ENCODE assay signal across 1 cellular context in the genomic region with DNA sequence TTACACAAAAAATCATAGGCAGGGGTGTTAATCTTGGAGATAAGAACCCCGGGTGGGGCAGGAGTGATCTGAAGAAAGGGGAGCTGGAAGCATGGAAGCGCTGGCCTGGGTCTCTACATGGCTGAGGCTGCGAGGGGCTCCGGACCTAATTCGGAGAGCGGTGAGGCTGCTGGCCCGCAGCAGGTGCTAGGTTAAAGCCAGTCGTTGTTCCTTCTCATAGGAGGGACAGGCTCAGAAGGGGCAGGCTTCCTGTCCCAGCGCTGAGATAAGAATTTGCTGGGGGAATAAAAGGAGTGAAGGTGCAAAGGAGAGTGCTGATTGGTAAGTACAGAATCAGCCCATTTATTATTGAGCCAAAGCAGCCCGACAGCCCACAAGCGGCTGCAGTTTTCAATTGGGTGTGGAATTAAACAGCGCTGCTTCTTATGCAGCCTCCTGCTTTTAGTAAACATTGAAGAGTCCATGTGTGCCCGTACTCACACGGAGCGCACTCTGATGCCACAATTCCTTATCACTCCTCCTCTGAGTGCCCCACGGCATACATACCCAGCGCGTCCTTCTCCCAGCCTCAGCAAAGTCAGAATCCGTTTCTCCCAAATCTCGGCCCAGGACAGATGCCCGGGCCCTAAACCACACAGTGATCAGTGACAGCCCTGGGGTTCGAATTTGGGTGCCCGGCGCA.
TF ChIP-seq lines count a peak whose summit lies in the region.

No MANE protein-coding gene starts in this region.

TF ChIP-seq in H1, 55 proteins besides CTCF, POLR2A, EP300 and RAD21:
- TF ChIP-seq ASH2L (IDR thresholded peaks at IDR 0.05; ENCODE audit: low read length) (no peak), CTBP2 (IDR thresholded peaks at IDR 0.05; ENCODE audit: borderline replicate concordance, insufficient read depth, insufficient read length, low read length) (no peak), RFX5 (IDR thresholded peaks at IDR 0.05; ENCODE audit: borderline replicate concordance, low read depth, low read length) (no peak), SP4 (IDR thresholded peaks at IDR 0.05; ENCODE audit: low read length) (no peak), EGR1 (IDR thresholded peaks at IDR 0.05; ENCODE audit: borderline replicate concordance, low read depth, low read length) (no peak), NANOG (IDR thresholded peaks at IDR 0.05; ENCODE audit: insufficient read depth, low read depth, low read length, poor library complexity, severe bottlenecking) (no peak), CHD2 (IDR thresholded peaks at IDR 0.05; ENCODE audit: low read length) (no peak), SIRT6 (IDR thresholded peaks at IDR 0.05; ENCODE audit: low read length) (no peak), JUN (IDR thresholded peaks at IDR 0.05; ENCODE audit: low read depth, low read length) (no peak), SRF (IDR thresholded peaks at IDR 0.05; ENCODE audit: low read depth, low read length) (no peak), POU5F1 (IDR thresholded peaks at IDR 0.05; ENCODE audit: low read depth, low read length) (no peak), KDM4A (IDR thresholded peaks at IDR 0.05; ENCODE audit: low read depth, low read length, severe bottlenecking) (no peak), KDM5A (IDR thresholded peaks at IDR 0.05; ENCODE audit: low read length) (no peak), TAF1 (IDR thresholded peaks at IDR 0.05; ENCODE audit: low read depth, low read length) (no peak)
- TF ChIP-seq, protein P1, sequence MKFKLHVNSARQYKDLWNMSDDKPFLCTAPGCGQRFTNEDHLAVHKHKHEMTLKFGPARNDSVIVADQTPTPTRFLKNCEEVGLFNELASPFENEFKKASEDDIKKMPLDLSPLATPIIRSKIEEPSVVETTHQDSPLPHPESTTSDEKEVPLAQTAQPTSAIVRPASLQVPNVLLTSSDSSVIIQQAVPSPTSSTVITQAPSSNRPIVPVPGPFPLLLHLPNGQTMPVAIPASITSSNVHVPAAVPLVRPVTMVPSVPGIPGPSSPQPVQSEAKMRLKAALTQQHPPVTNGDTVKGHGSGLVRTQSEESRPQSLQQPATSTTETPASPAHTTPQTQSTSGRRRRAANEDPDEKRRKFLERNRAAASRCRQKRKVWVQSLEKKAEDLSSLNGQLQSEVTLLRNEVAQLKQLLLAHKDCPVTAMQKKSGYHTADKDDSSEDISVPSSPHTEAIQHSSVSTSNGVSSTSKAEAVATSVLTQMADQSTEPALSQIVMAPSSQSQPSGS (IDR thresholded peaks at IDR 0.05; ENCODE audit: low read length) = no peak
- TF ChIP-seq, protein P2, sequence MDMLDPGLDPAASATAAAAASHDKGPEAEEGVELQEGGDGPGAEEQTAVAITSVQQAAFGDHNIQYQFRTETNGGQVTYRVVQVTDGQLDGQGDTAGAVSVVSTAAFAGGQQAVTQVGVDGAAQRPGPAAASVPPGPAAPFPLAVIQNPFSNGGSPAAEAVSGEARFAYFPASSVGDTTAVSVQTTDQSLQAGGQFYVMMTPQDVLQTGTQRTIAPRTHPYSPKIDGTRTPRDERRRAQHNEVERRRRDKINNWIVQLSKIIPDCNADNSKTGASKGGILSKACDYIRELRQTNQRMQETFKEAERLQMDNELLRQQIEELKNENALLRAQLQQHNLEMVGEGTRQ (IDR thresholded peaks at IDR 0.05; ENCODE audit: low read length) = no peak
- TF ChIP-seq, protein P3, sequence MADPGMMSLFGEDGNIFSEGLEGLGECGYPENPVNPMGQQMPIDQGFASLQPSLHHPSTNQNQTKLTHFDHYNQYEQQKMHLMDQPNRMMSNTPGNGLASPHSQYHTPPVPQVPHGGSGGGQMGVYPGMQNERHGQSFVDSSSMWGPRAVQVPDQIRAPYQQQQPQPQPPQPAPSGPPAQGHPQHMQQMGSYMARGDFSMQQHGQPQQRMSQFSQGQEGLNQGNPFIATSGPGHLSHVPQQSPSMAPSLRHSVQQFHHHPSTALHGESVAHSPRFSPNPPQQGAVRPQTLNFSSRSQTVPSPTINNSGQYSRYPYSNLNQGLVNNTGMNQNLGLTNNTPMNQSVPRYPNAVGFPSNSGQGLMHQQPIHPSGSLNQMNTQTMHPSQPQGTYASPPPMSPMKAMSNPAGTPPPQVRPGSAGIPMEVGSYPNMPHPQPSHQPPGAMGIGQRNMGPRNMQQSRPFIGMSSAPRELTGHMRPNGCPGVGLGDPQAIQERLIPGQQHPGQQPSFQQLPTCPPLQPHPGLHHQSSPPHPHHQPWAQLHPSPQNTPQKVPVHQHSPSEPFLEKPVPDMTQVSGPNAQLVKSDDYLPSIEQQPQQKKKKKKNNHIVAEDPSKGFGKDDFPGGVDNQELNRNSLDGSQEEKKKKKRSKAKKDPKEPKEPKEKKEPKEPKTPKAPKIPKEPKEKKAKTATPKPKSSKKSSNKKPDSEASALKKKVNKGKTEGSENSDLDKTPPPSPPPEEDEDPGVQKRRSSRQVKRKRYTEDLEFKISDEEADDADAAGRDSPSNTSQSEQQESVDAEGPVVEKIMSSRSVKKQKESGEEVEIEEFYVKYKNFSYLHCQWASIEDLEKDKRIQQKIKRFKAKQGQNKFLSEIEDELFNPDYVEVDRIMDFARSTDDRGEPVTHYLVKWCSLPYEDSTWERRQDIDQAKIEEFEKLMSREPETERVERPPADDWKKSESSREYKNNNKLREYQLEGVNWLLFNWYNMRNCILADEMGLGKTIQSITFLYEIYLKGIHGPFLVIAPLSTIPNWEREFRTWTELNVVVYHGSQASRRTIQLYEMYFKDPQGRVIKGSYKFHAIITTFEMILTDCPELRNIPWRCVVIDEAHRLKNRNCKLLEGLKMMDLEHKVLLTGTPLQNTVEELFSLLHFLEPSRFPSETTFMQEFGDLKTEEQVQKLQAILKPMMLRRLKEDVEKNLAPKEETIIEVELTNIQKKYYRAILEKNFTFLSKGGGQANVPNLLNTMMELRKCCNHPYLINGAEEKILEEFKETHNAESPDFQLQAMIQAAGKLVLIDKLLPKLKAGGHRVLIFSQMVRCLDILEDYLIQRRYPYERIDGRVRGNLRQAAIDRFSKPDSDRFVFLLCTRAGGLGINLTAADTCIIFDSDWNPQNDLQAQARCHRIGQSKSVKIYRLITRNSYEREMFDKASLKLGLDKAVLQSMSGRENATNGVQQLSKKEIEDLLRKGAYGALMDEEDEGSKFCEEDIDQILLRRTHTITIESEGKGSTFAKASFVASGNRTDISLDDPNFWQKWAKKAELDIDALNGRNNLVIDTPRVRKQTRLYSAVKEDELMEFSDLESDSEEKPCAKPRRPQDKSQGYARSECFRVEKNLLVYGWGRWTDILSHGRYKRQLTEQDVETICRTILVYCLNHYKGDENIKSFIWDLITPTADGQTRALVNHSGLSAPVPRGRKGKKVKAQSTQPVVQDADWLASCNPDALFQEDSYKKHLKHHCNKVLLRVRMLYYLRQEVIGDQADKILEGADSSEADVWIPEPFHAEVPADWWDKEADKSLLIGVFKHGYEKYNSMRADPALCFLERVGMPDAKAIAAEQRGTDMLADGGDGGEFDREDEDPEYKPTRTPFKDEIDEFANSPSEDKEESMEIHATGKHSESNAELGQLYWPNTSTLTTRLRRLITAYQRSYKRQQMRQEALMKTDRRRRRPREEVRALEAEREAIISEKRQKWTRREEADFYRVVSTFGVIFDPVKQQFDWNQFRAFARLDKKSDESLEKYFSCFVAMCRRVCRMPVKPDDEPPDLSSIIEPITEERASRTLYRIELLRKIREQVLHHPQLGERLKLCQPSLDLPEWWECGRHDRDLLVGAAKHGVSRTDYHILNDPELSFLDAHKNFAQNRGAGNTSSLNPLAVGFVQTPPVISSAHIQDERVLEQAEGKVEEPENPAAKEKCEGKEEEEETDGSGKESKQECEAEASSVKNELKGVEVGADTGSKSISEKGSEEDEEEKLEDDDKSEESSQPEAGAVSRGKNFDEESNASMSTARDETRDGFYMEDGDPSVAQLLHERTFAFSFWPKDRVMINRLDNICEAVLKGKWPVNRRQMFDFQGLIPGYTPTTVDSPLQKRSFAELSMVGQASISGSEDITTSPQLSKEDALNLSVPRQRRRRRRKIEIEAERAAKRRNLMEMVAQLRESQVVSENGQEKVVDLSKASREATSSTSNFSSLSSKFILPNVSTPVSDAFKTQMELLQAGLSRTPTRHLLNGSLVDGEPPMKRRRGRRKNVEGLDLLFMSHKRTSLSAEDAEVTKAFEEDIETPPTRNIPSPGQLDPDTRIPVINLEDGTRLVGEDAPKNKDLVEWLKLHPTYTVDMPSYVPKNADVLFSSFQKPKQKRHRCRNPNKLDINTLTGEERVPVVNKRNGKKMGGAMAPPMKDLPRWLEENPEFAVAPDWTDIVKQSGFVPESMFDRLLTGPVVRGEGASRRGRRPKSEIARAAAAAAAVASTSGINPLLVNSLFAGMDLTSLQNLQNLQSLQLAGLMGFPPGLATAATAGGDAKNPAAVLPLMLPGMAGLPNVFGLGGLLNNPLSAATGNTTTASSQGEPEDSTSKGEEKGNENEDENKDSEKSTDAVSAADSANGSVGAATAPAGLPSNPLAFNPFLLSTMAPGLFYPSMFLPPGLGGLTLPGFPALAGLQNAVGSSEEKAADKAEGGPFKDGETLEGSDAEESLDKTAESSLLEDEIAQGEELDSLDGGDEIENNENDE (IDR thresholded peaks at IDR 0.05; ENCODE audit: insufficient replicate concordance, low read length) = no peak
- TF ChIP-seq, protein P4, sequence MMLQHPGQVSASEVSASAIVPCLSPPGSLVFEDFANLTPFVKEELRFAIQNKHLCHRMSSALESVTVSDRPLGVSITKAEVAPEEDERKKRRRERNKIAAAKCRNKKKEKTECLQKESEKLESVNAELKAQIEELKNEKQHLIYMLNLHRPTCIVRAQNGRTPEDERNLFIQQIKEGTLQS (IDR thresholded peaks at IDR 0.05; ENCODE audit: insufficient read depth, low read depth, low read length) = no peak
